Comparison of ENCODE assay signal across 10 cellular contexts in genomic region chr16:22207715-22208360, GRCh38. TPM values are rescaled to one million over a fixed set of nuclear protein-coding genes. Genes with fewer than 3 reads are reported as not detected.
DNase-seq lines count a peak whose midpoint lies in the region; ATAC-seq and TF ChIP-seq lines count a peak whose summit lies in the region.
"Had no signal": no experiment of that assay in that cellular context is flagged by ENCODE, and none has a peak within 500 bp of the region (broad histone marks: within the 10 kb centered on the region; RNA-seq: fewer than 3 reads in every experiment).

No MANE protein-coding gene starts in this region.

- no peaks in the 10 kb centered on the region for H3K9me3 Mint-ChIP-seq in MCF 10A (ENCODE audit: unreplicated experiment)

- H3K9me3 ChIP-seq in A673 (ENCODE audit: low read depth, low read length, poor library complexity, severe bottlenecking) (no peaks in the 10 kb centered on the region), mucosa of stomach (ENCODE audit: control insufficient read depth, low read length) (no peaks in the 10 kb centered on the region)

- no peaks in the 10 kb centered on the region for H3K36me3 ChIP-seq in A673 (ENCODE audit: insufficient read depth, low read length, poor library complexity, severe bottlenecking)
- no peaks in the 10 kb centered on the region for H3K36me3 ChIP-seq in mucosa of stomach (ENCODE audit: control insufficient read depth, insufficient read depth, low read length)

- no TSS peak for BruUV-seq in A673 (replicated peaks; lab: Mats Ljungman, UMichigan)
- BruUV-seq in MCF 10A (replicated peaks; lab: Mats Ljungman, UMichigan) = TSS peak; percentile 26

- CTCF ChIA-PET in A673 (lab: Charles Lee) (no interaction called here), MCF 10A (lab: Yijun Ruan, JAX) (interaction anchor here (0.9 to 5.0 kb wide), 11 partner anchors 8 to 93 kb away, joined by 4 to 32 read pairs (median 5); partner anchors contain the start of gene POLR3E)

- DNase-seq in A673 (ENCODE audit: low spot score) (no peak), HL-60 (ENCODE audit: low read depth in 1 of 2, low spot score in 1 of 2) (no peak), MCF 10A (ENCODE audit: unreplicated experiment) (no peak), left lobe of liver (ENCODE audit: low spot score) (no peak)
- no peak for DNase-seq in stimulated activated naive CD4-positive, alpha-beta T cell (lab: John Stamatoyannopoulos, UW)

- POLR2A ChIA-PET in A673 (lab: Charles Lee; ENCODE audit: low non-redundant PET) (no interaction called here), MCF 10A (lab: Yijun Ruan, JAX) (interaction anchor here (0.6 to 10.0 kb wide), 18 partner anchors 8 to 1016 kb away, joined by 3 to 104 read pairs (median 4); partner anchors contain the start of gene POLR3E)

- H3K27me3 ChIP-seq in A673 (replicated peaks; ENCODE audit: insufficient read depth, low read depth, low read length, poor library complexity) = no peaks in the 10 kb centered on the region
- no peaks in the 10 kb centered on the region for H3K27me3 ChIP-seq in HL-60 (ENCODE audit: insufficient read depth, poor library complexity, severe bottlenecking)
- no peaks in the 10 kb centered on the region for H3K27me3 ChIP-seq in mucosa of stomach (ENCODE audit: control insufficient read depth, insufficient read depth, low read length)

- H3K27me3 Mint-ChIP-seq in MCF 10A (ENCODE audit: insufficient read depth, unreplicated experiment) = no peaks in the 10 kb centered on the region

- no peak for ATAC-seq in GM18868 (IDR thresholded peaks at IDR 0.05; ENCODE audit: unreplicated experiment)
- no peak for ATAC-seq in left lobe of liver
- no peak for ATAC-seq in HG02938 (IDR thresholded peaks at IDR 0.05; ENCODE audit: unreplicated experiment)

- H3K4me1 ChIP-seq in A673 (ENCODE audit: insufficient read depth, low read length, poor library complexity, severe bottlenecking) (no peaks in the 10 kb centered on the region), mucosa of stomach (ENCODE audit: control insufficient read depth, insufficient read depth, low read length) (peaks cover 23% of the 10 kb centered on the region)

- H3K27ac ChIP-seq in A673 (ENCODE audit: low read depth, low read length, poor library complexity, severe bottlenecking) (peak overlapping the region; percentile 72), HL-60 (replicated peaks) (peak overlapping the region; percentile 88)

- peak overlapping the region; percentile 65 for H3K27ac Mint-ChIP-seq in MCF 10A (ENCODE audit: low read depth, unreplicated experiment)

- intact Hi-C loops in A673 (cut with micrococcal nuclease; ENCODE audit: unreplicated experiment) = no loop called here
- intact Hi-C loops in MCF 10A (cut with micrococcal nuclease) = no loop called here

- H3K4me1 Mint-ChIP-seq in MCF 10A (ENCODE audit: insufficient read depth, unreplicated experiment) = peaks cover 14% of the 10 kb centered on the region

- TF ChIP-seq CTCF in A673 (conservative IDR thresholded peaks at IDR 0.05; ENCODE audit: low read depth, low read length) (no peak), HL-60 (IDR thresholded peaks at IDR 0.05; ENCODE audit: insufficient read depth, low read length) (no peak), MCF 10A (IDR thresholded peaks at IDR 0.05; ENCODE audit: unreplicated experiment) (no peak)

- peak overlapping the region; percentile 78 for H3K9ac ChIP-seq in mucosa of stomach (ENCODE audit: low read length)

- H3K4me3 ChIP-seq in A673 (ENCODE audit: low read depth, low read length, poor library complexity, severe bottlenecking) = peak overlapping the region; percentile 99
- peak overlapping the region; percentile 91 for H3K4me3 ChIP-seq in HL-60 (replicated peaks; ENCODE audit: insufficient read depth, low read length)
- H3K4me3 ChIP-seq in mucosa of stomach (ENCODE audit: low read length) = peak overlapping the region; percentile 67

- H3K36me3 Mint-ChIP-seq in MCF 10A (ENCODE audit: insufficient read depth, unreplicated experiment) = peaks cover 17% of the 10 kb centered on the region

- peak overlapping the region; percentile 79 for H3K4me3 Mint-ChIP-seq in MCF 10A (ENCODE audit: unreplicated experiment)

RNA-seq across cellular contexts. Expression of gene EEF2K, which starts 1.8 kb away (rescaled TPM):
- total RNA-seq in A673 (2021) (14.3 and 18.4 TPM in 2 replicates), MCF 10A (2022) (15.0 and 15.9 TPM in 2 replicates), left lobe of liver (17.7 TPM)

RNA-seq across cellular contexts. Expression of gene SDR42E2, which starts 45.5 kb away (rescaled TPM):
- total RNA-seq in A673 (2021) (not detected in 2 replicates), MCF 10A (2022) (not detected in 2 replicates), left lobe of liver (not detected)
- total RNA-seq: activated CD8-positive, alpha-beta memory T cell treated with anti-CD3 and anti-CD28 coated beads for 36 hours; mesenteric fat pad had no signal
